26 cellular contexts compared by ENCODE assay signal in the genomic region with DNA sequence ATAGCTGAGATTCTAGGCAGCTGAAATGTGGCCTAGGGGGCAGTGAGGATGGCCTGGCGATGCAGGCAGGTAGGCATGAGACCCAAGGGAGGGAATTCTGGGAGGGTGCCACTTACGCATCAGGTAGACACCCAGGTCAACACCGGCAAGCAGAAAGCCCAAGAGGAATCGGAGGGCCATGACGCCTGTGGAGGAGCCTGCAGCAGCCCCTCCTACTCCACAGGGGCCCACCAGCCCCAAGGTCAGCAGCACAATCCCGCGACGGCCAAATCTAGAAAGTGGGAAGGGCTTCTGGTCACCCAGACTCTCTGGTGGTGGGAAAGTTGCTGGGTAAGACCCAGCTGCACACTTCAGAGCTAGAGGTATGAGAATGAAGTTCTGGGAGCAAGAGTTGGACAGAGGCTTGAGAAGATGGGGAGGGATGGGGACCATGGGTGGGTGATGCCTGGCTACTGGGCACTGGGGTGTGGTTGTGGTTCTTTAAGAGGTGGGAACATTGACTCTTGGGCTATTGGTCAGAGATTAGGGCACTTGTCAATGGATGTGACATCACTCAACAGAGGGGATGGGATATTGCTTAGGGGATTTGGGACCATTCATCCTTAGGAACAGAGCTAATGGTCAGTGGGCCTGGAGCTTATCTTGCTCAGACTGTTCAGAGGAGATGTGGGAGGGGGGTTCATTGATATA. TPM values are rescaled to one million over a fixed set of nuclear protein-coding genes. Genes with fewer than 3 reads are reported as not detected.
A peak's percentile ranks its signal among the peaks of the same experiment; 100 is the strongest.
DNase-seq lines count a peak whose midpoint lies in the region; ATAC-seq and TF ChIP-seq lines count a peak whose summit lies in the region.
"Had no signal": no experiment of that assay in that cellular context is flagged by ENCODE, and none has a peak within 500 bp of the region (broad histone marks: within the 10 kb centered on the region; RNA-seq: fewer than 3 reads in every experiment).

No MANE protein-coding gene starts in this region.

- DNase-seq in GM10266 (ENCODE audit: extremely low spot score) (peak; percentile 21), coronary artery (ENCODE audit: low spot score) (peak; percentile 64), nephron progenitor cell (no peak), type B pancreatic cell (ENCODE audit: extremely low spot score, unreplicated experiment) (no peak), HAP-1 (ENCODE audit: low spot score in 2 of 2) (no peak), COLO829 (ENCODE audit: low spot score) (no peak)
- DNase-seq: AML-193; Caco-2; CD4-positive, alpha-beta memory T cell; KBM-7; MV-4-11; NCI-H1105 treated with DMSO at 0.1 percent for 48 hours; NCI-H2029; NCI-H446; NCI-H524 treated with DMSO at 0.1 percent for 48 hours; NCI-H82; NK-92 treated with Interleukin-12 subunit alpha and Interleukin-12 subunit beta, amount 100 ng/mL, for 24 hours; PC-3; SJCRH30 had no signal

- no peak for ATAC-seq in GM19397 (IDR thresholded peaks at IDR 0.05; ENCODE audit: unreplicated experiment)
- ATAC-seq: GM12878, PC-3, Right ventricle myocardium inferior had no signal

- H3K4me1 Mint-ChIP-seq in nephron progenitor cell (peaks cover 36% of the 10 kb centered on the region), type B pancreatic cell (ENCODE audit: unreplicated experiment) (peaks cover 9% of the 10 kb centered on the region)

- in situ Hi-C loops in HAP-1 (cut with MboI; ENCODE audit: low sequenced_read_pairs): no loop called here

- peaks cover 33% of the 10 kb centered on the region for H3K27me3 Mint-ChIP-seq in nephron progenitor cell (ENCODE audit: low read depth, poor library complexity)
- peaks cover 29% of the 10 kb centered on the region for H3K27me3 Mint-ChIP-seq in type B pancreatic cell

- no peak for TF ChIP-seq CTCF in GM10266 (IDR thresholded peaks at IDR 0.05; ENCODE audit: control insufficient read depth, insufficient read depth, low read depth, missing control alignments)
- TF ChIP-seq CTCF in coronary artery (IDR thresholded peaks at IDR 0.05): no peak
- no peak for TF ChIP-seq CTCF in nephron progenitor cell (IDR thresholded peaks at IDR 0.05)
- no peak for TF ChIP-seq CTCF in type B pancreatic cell (conservative IDR thresholded peaks at IDR 0.05)

- no peak overlapping the region for H3K27ac ChIP-seq in coronary artery
- H3K27ac ChIP-seq: BLaER1 treated with 17β-estradiol and CSF1 and Interleukin-3, amounts not matched to agents 10 nM and 100 nM; SJCRH30 had no signal

- no peaks in the 10 kb centered on the region for H3K4me1 ChIP-seq in HAP-1
- H3K4me1 ChIP-seq: BLaER1 treated with 17β-estradiol and CSF1 and Interleukin-3, amounts not matched to agents 10 nM and 100 nM had no signal

- H3K4me3 ChIP-seq in coronary artery (no peak overlapping the region), HAP-1 (no peak overlapping the region)
- H3K4me3 ChIP-seq: BLaER1 treated with 17β-estradiol and CSF1 and Interleukin-3, amounts not matched to agents 10 nM and 100 nM; GM12878; SJCRH30 had no signal

- H3K4me3 Mint-ChIP-seq in nephron progenitor cell (no peak overlapping the region), type B pancreatic cell (peak overlapping the region; percentile 53)

- H3K9me3 Mint-ChIP-seq in nephron progenitor cell (peaks cover 11% of the 10 kb centered on the region), type B pancreatic cell (no peaks in the 10 kb centered on the region)
- H3K9me3 Mint-ChIP-seq: CD4-positive, alpha-beta memory T cell had no signal

- H3K27ac Mint-ChIP-seq in nephron progenitor cell (peak overlapping the region; percentile 65), type B pancreatic cell (no peak overlapping the region)

- peaks cover 21% of the 10 kb centered on the region for H3K27me3 ChIP-seq in HAP-1 (ENCODE audit: low read depth)
- H3K27me3 ChIP-seq: BLaER1 treated with 17β-estradiol and CSF1 and Interleukin-3, amounts not matched to agents 10 nM and 100 nM had no signal

- no peaks in the 10 kb centered on the region for H3K36me3 ChIP-seq in HAP-1 (replicated peaks)
- H3K36me3 ChIP-seq: BLaER1 treated with 17β-estradiol and CSF1 and Interleukin-3, amounts not matched to agents 10 nM and 100 nM; SJCRH30 had no signal

- no peaks in the 10 kb centered on the region for H3K9me3 ChIP-seq in HAP-1
- H3K9me3 ChIP-seq: Caco-2, SJCRH30 had no signal

- H3K36me3 Mint-ChIP-seq in nephron progenitor cell (ENCODE audit: low read depth): peaks cover 19% of the 10 kb centered on the region
- peaks cover 14% of the 10 kb centered on the region for H3K36me3 Mint-ChIP-seq in type B pancreatic cell
- H3K36me3 Mint-ChIP-seq: CD4-positive, alpha-beta memory T cell had no signal

RNA-seq across cellular contexts. Expression of a gene that starts 3.4 kb away (rescaled TPM):
- total RNA-seq in type B pancreatic cell (ENCODE audit: low replicate concordance): 16.8 and 52.5 TPM in 2 replicates
- total RNA-seq: GM12878, MCF 10A had no signal

RNA-seq across cellular contexts. Expression of a gene that starts 15.7 kb away (rescaled TPM):
- 41.0 and 59.3 TPM in 2 replicates for total RNA-seq in type B pancreatic cell (ENCODE audit: low replicate concordance)
- total RNA-seq: CD4-positive, alpha-beta memory T cell; HT1080; LHCN-M2; MCF 10A had no signal

RNA-seq across cellular contexts. Expression of a gene that starts 23.3 kb away (rescaled TPM):
- not detected in 2 replicates for total RNA-seq in type B pancreatic cell (ENCODE audit: low replicate concordance)
- total RNA-seq: Caco-2; CD4-positive, alpha-beta memory T cell; GM12878; HT1080; LHCN-M2; MCF 10A; PC-3; Right ventricle myocardium inferior; SJCRH30 had no signal

RNA-seq across cellular contexts. Expression of a gene that starts 27.5 kb away (rescaled TPM):
- 0.19 TPM in 1 of 2 replicates, not detected in the other for total RNA-seq in type B pancreatic cell (ENCODE audit: low replicate concordance)
- total RNA-seq: Caco-2; CD4-positive, alpha-beta memory T cell; GM12878; LHCN-M2; MCF 10A; PC-3 had no signal

RNA-seq across cellular contexts. Expression of a gene that starts 28.0 kb away (rescaled TPM):
- 202 and 337 TPM in 2 replicates for total RNA-seq in type B pancreatic cell (ENCODE audit: low replicate concordance)

Comparison
In these comparisons a context has a peak if more than half of its experiments do, and no peak if none do; other contexts are left out.
1. DNase-seq: peak in GM10266 (single experiment) and coronary artery (single experiment); none in nephron progenitor cell (single experiment), type B pancreatic cell (single experiment), HAP-1 (0 of 2) and COLO829 (single experiment).